ENCODE assay signal across 1 cellular context in the genomic region with DNA sequence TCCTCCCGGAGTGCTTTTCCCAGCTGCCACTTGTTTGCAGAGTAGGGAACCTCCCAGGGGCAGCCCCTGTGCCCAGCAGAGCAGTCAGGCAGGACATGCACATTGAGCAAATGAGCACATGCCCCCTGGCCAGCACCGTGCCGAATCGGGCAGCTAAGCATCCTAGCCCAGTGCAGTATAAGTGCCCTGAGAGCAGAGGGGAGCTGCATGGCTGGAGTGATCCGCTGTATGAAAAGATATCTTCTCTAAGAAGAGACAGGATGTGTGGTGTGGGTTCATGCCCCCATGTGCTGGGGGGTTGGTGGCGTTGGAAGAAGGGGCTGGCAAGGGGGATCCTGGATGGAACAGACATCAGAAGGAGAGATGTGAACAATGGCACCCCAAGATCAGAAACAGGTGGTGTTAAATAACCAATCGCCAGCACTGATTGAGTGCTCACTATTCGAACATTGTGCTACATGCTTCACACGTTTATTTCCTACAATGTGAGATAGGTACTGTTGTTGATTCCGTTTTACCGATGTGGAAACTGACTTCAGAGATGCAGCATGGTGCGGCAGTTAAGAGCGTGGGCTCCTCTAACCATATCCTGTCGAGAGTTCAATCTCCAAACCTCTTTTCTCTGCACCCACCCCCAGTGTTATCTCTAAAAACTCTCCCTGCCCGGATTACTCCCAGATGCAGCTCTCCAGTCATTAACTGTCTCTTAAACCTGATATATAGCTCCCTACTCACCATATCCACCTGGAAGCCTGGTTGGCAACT.
TF ChIP-seq lines count a peak whose summit lies in the region.

No MANE protein-coding gene starts in this region.

TF ChIP-seq in SK-N-SH, 30 proteins besides CTCF, POLR2A, EP300 and RAD21 (continued from another document):
- TF ChIP-seq, protein P1, sequence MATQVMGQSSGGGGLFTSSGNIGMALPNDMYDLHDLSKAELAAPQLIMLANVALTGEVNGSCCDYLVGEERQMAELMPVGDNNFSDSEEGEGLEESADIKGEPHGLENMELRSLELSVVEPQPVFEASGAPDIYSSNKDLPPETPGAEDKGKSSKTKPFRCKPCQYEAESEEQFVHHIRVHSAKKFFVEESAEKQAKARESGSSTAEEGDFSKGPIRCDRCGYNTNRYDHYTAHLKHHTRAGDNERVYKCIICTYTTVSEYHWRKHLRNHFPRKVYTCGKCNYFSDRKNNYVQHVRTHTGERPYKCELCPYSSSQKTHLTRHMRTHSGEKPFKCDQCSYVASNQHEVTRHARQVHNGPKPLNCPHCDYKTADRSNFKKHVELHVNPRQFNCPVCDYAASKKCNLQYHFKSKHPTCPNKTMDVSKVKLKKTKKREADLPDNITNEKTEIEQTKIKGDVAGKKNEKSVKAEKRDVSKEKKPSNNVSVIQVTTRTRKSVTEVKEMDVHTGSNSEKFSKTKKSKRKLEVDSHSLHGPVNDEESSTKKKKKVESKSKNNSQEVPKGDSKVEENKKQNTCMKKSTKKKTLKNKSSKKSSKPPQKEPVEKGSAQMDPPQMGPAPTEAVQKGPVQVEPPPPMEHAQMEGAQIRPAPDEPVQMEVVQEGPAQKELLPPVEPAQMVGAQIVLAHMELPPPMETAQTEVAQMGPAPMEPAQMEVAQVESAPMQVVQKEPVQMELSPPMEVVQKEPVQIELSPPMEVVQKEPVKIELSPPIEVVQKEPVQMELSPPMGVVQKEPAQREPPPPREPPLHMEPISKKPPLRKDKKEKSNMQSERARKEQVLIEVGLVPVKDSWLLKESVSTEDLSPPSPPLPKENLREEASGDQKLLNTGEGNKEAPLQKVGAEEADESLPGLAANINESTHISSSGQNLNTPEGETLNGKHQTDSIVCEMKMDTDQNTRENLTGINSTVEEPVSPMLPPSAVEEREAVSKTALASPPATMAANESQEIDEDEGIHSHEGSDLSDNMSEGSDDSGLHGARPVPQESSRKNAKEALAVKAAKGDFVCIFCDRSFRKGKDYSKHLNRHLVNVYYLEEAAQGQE (IDR thresholded peaks at IDR 0.05; ENCODE audit: low read depth, low read length), result no peak
- TF ChIP-seq, protein P2, sequence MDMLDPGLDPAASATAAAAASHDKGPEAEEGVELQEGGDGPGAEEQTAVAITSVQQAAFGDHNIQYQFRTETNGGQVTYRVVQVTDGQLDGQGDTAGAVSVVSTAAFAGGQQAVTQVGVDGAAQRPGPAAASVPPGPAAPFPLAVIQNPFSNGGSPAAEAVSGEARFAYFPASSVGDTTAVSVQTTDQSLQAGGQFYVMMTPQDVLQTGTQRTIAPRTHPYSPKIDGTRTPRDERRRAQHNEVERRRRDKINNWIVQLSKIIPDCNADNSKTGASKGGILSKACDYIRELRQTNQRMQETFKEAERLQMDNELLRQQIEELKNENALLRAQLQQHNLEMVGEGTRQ (IDR thresholded peaks at IDR 0.05; ENCODE audit: borderline replicate concordance, low read depth, low read length), result no peak
- TF ChIP-seq, protein P3, sequence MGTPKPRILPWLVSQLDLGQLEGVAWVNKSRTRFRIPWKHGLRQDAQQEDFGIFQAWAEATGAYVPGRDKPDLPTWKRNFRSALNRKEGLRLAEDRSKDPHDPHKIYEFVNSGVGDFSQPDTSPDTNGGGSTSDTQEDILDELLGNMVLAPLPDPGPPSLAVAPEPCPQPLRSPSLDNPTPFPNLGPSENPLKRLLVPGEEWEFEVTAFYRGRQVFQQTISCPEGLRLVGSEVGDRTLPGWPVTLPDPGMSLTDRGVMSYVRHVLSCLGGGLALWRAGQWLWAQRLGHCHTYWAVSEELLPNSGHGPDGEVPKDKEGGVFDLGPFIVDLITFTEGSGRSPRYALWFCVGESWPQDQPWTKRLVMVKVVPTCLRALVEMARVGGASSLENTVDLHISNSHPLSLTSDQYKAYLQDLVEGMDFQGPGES (IDR thresholded peaks at IDR 0.05; ENCODE audit: low read depth, low read length), result no peak
- no peak for TF ChIP-seq TCF12 (IDR thresholded peaks at IDR 0.05)
- TF ChIP-seq, protein P4, sequence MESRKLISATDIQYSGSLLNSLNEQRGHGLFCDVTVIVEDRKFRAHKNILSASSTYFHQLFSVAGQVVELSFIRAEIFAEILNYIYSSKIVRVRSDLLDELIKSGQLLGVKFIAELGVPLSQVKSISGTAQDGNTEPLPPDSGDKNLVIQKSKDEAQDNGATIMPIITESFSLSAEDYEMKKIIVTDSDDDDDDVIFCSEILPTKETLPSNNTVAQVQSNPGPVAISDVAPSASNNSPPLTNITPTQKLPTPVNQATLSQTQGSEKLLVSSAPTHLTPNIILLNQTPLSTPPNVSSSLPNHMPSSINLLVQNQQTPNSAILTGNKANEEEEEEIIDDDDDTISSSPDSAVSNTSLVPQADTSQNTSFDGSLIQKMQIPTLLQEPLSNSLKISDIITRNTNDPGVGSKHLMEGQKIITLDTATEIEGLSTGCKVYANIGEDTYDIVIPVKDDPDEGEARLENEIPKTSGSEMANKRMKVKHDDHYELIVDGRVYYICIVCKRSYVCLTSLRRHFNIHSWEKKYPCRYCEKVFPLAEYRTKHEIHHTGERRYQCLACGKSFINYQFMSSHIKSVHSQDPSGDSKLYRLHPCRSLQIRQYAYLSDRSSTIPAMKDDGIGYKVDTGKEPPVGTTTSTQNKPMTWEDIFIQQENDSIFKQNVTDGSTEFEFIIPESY (IDR thresholded peaks at IDR 0.05; ENCODE audit: borderline replicate concordance, low read depth), result no peak
- no peak for TF ChIP-seq CHD2 (IDR thresholded peaks at IDR 0.05; ENCODE audit: low read length, partially characterized antibody)
- no peak for TF ChIP-seq FOXM1 (IDR thresholded peaks at IDR 0.05; ENCODE audit: low read depth)
- no peak for TF ChIP-seq JUND (IDR thresholded peaks at IDR 0.05)
- no peak for TF ChIP-seq FOXJ3 (CRISPR knock-in tag; IDR thresholded peaks at IDR 0.05)
- no peak for TF ChIP-seq RFX5 (IDR thresholded peaks at IDR 0.05; ENCODE audit: low read length)
- TF ChIP-seq, protein P5, sequence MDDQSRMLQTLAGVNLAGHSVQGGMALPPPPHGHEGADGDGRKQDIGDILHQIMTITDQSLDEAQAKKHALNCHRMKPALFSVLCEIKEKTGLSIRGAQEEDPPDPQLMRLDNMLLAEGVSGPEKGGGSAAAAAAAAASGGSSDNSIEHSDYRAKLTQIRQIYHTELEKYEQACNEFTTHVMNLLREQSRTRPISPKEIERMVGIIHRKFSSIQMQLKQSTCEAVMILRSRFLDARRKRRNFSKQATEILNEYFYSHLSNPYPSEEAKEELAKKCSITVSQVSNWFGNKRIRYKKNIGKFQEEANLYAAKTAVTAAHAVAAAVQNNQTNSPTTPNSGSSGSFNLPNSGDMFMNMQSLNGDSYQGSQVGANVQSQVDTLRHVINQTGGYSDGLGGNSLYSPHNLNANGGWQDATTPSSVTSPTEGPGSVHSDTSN (IDR thresholded peaks at IDR 0.05), result no peak
- no peak for TF ChIP-seq NRF1 (IDR thresholded peaks at IDR 0.05; ENCODE audit: low read depth, low read length)
